19 cellular contexts compared by ENCODE assay signal in the genomic region with DNA sequence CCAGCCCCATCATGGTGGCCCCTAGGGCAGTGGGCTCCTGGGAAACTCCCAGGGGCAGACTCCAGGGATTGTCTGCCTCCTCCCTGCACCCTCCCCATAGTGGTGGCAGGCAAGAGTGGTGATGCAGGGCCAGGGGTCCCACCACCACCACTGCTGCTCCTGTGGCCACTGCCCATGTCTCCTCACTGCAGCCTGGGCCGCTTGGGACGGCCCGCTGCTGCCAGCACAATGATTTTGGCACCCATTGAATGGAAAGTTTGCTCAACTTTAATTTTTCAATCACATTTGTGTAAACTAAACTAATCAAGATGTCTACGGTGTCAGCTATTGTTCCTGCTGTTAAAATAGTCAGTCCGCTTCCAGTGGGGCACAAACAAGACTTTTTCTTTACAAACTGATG.
DNase-seq lines count a peak whose midpoint lies in the region; ATAC-seq and TF ChIP-seq lines count a peak whose summit lies in the region.
"Had no signal": no experiment of that assay in that cellular context is flagged by ENCODE, and none has a peak within 500 bp of the region (broad histone marks: within the 10 kb centered on the region; RNA-seq: fewer than 3 reads in every experiment).

No MANE protein-coding gene starts in this region.

- no peak overlapping the region for H3K4me3 Mint-ChIP-seq in activated CD4-positive, alpha-beta T cell treated with anti-CD3 and anti-CD28 coated beads, Interleukin-2, amount 10 ng/mL, durations not matched to agents 7 days and 5 days
- peak overlapping the region; percentile 59 for H3K4me3 Mint-ChIP-seq in endothelial cell (ENCODE audit: unreplicated experiment)
- H3K4me3 Mint-ChIP-seq in naive thymus-derived CD4-positive, alpha-beta T cell = peak overlapping the region in 3 of 10 donors; percentile 49 to 71 (median 66)
- H3K4me3 Mint-ChIP-seq: GM23338 had no signal

- in situ Hi-C loops in GM13976 (cut with MboI; ENCODE audit: low sequenced_read_pairs, unreplicated experiment) = no loop called here

- CTCF ChIA-PET in activated CD4-positive, alpha-beta T cell treated with anti-CD3 and anti-CD28 coated beads, Interleukin-2, amount 10 ng/mL, durations not matched to agents 7 days and 5 days (lab: Charles Lee) = interaction anchor here (0.6 to 1.1 kb wide), 2 partner anchors 13 to 99 kb away, joined by 3 to 6 read pairs; no protein-coding TSS in a partner anchor
- CTCF ChIA-PET in naive thymus-derived CD4-positive, alpha-beta T cell (lab: Charles Lee) = interaction anchor here (1.2 kb wide), 2 partner anchors 19 to 20 kb away, joined by 4 read pairs; no protein-coding TSS in a partner anchor

- no peaks in the 10 kb centered on the region for H3K36me3 ChIP-seq in DND-41 (ENCODE audit: insufficient read depth, low read length)
- no peaks in the 10 kb centered on the region for H3K36me3 ChIP-seq in naive thymus-derived CD4-positive, alpha-beta T cell (ENCODE audit: control insufficient read depth in 2 of 3, insufficient read depth in 3 of 3, low read length in 3 of 3)
- H3K36me3 ChIP-seq: BLaER1, MG63 had no signal

- no peaks in the 10 kb centered on the region for H3K27me3 ChIP-seq in DND-41 (ENCODE audit: insufficient read depth, low read length, poor library complexity)
- H3K27me3 ChIP-seq in naive thymus-derived CD4-positive, alpha-beta T cell (ENCODE audit: control insufficient read depth in 2 of 2, insufficient read depth in 2 of 2, low read length in 2 of 2) = no peaks in the 10 kb centered on the region
- H3K27me3 ChIP-seq: BLaER1, MG63 had no signal

- DNase-seq in activated CD4-positive, alpha-beta T cell treated with anti-CD3 and anti-CD28 coated beads, Interleukin-2, amount 10 ng/mL, durations not matched to agents 7 days and 5 days = no peak
- DNase-seq in activated CD4-positive, alpha-beta T cell treated with anti-CD3 and anti-CD28 coated beads, Interleukin-2, amount 50 U/mL, for 48 hours = no peak
- no peak for DNase-seq in DND-41
- DNase-seq in endothelial cell (ENCODE audit: low spot score) = no peak
- DNase-seq in naive thymus-derived CD4-positive, alpha-beta T cell = no peak
- no peak for DNase-seq in GM13976 (ENCODE audit: low spot score)
- no peak for DNase-seq in activated effector memory CD4-positive, alpha-beta T cell treated with anti-CD3 and anti-CD28 coated beads, Interleukin-2, amount 50 U/mL, for 16 hours
- DNase-seq: 8988T; CD8-positive, alpha-beta T cell; DMS79; KG1; MG63; NCI-H1092; NCI-H146; NCI-H2081; NCI-H748 treated with DMSO at 0.1 percent for 48 hours had no signal

- peaks cover 14% of the 10 kb centered on the region for H3K9me3 ChIP-seq in DND-41 (ENCODE audit: insufficient read depth, low read length, severe bottlenecking)
- peaks cover 0 to 12% (median 0%) of the 10 kb centered on the region in 3 experiments for H3K9me3 ChIP-seq in naive thymus-derived CD4-positive, alpha-beta T cell (ENCODE audit: control insufficient read depth in 2 of 3, low read length in 3 of 3)

- H3K27me3 Mint-ChIP-seq in activated CD4-positive, alpha-beta T cell treated with anti-CD3 and anti-CD28 coated beads, Interleukin-2, amount 10 ng/mL, durations not matched to agents 7 days and 5 days = no peaks in the 10 kb centered on the region
- no peaks in the 10 kb centered on the region for H3K27me3 Mint-ChIP-seq in endothelial cell (ENCODE audit: unreplicated experiment)
- no peaks in the 10 kb centered on the region for H3K27me3 Mint-ChIP-seq in naive thymus-derived CD4-positive, alpha-beta T cell

- peak overlapping the region; percentile 52 for H3K4me2 ChIP-seq in DND-41 (ENCODE audit: insufficient read depth, low read length)
- H3K4me2 ChIP-seq: BLaER1, GM23338 had no signal

- TF ChIP-seq CTCF in DND-41 (IDR thresholded peaks at IDR 0.05; ENCODE audit: borderline replicate concordance, extremely low read depth, low read length, poor library complexity, severe bottlenecking) = no peak
- no peak for TF ChIP-seq CTCF in endothelial cell (IDR thresholded peaks at IDR 0.05; ENCODE audit: unreplicated experiment)
- no peak for TF ChIP-seq CTCF in GM13976 (IDR thresholded peaks at IDR 0.05; ENCODE audit: borderline replicate concordance, control extremely low read depth, extremely low read depth, insufficient read depth, missing control alignments)

- H3K4me1 ChIP-seq in DND-41 (ENCODE audit: insufficient read depth, low read length) = peaks cover 31% of the 10 kb centered on the region
- peaks cover 0 to 8% of the 10 kb centered on the region in 2 donors for H3K4me1 ChIP-seq in naive thymus-derived CD4-positive, alpha-beta T cell (ENCODE audit: control insufficient read depth in 2 of 2, insufficient read depth in 2 of 2, low read length in 2 of 2)
- H3K4me1 ChIP-seq: BLaER1 had no signal

- peaks cover 19% of the 10 kb centered on the region for H3K4me1 Mint-ChIP-seq in activated CD4-positive, alpha-beta T cell treated with anti-CD3 and anti-CD28 coated beads, Interleukin-2, amount 10 ng/mL, durations not matched to agents 7 days and 5 days
- no peaks in the 10 kb centered on the region for H3K4me1 Mint-ChIP-seq in endothelial cell (ENCODE audit: unreplicated experiment)
- H3K4me1 Mint-ChIP-seq in naive thymus-derived CD4-positive, alpha-beta T cell = peaks cover 10 to 30% (median 19%) of the 10 kb centered on the region in 7 donors
- H3K4me1 Mint-ChIP-seq: GM23338 had no signal

- POLR2A ChIA-PET in activated CD4-positive, alpha-beta T cell treated with anti-CD3 and anti-CD28 coated beads, Interleukin-2, amount 10 ng/mL, durations not matched to agents 7 days and 5 days (lab: Charles Lee) = no interaction called here
- POLR2A ChIA-PET in naive thymus-derived CD4-positive, alpha-beta T cell (lab: Charles Lee) = no interaction called here

- no peak for ATAC-seq in DND-41 (ENCODE audit: insufficient read depth, low read depth)
- no peak for ATAC-seq in naive thymus-derived CD4-positive, alpha-beta T cell
- ATAC-seq in GM18868 (IDR thresholded peaks at IDR 0.05; ENCODE audit: unreplicated experiment) = no peak
- ATAC-seq: CD8-positive, alpha-beta T cell; GM23338 had no signal

- peaks cover 11% of the 10 kb centered on the region for H3K36me3 Mint-ChIP-seq in activated CD4-positive, alpha-beta T cell treated with anti-CD3 and anti-CD28 coated beads, Interleukin-2, amount 10 ng/mL, durations not matched to agents 7 days and 5 days (ENCODE audit: low read depth)
- peaks cover 5% of the 10 kb centered on the region for H3K36me3 Mint-ChIP-seq in endothelial cell (ENCODE audit: low read depth, unreplicated experiment)
- H3K36me3 Mint-ChIP-seq in naive thymus-derived CD4-positive, alpha-beta T cell = peaks cover 0 to 21% (median 13%) of the 10 kb centered on the region in 5 donors
- H3K36me3 Mint-ChIP-seq: CD8-positive, alpha-beta T cell had no signal

- H3K27ac ChIP-seq in DND-41 (ENCODE audit: low read length) = peak overlapping the region; percentile 58
- H3K27ac ChIP-seq in naive thymus-derived CD4-positive, alpha-beta T cell (ENCODE audit: low read depth, low read length) = no peak overlapping the region
- H3K27ac ChIP-seq: BLaER1 had no signal

- no peaks in the 10 kb centered on the region for H4K20me1 ChIP-seq in DND-41 (ENCODE audit: insufficient read depth, low read length)
- H4K20me1 ChIP-seq: BLaER1 had no signal

- peak overlapping the region; percentile 36; the same call in 1 of the 2 replicates for H2AFZ ChIP-seq in DND-41 (ENCODE audit: low read depth, low read length)
- H2AFZ ChIP-seq: GM23338 had no signal

- H3K4me3 ChIP-seq in DND-41 (ENCODE audit: low read depth in 1 of 2, low read length in 2 of 2) = no peak overlapping the region
- H3K4me3 ChIP-seq in naive thymus-derived CD4-positive, alpha-beta T cell (ENCODE audit: low read length) = no peak overlapping the region
- H3K4me3 ChIP-seq: BLaER1, GM23338, MG63 had no signal

- H3K9me3 Mint-ChIP-seq in activated CD4-positive, alpha-beta T cell treated with anti-CD3 and anti-CD28 coated beads, Interleukin-2, amount 10 ng/mL, durations not matched to agents 7 days and 5 days = peaks cover 25% of the 10 kb centered on the region
- H3K9me3 Mint-ChIP-seq in endothelial cell (ENCODE audit: unreplicated experiment) = no peaks in the 10 kb centered on the region
- peaks cover 0 to 26% (median 11%) of the 10 kb centered on the region in 11 donors for H3K9me3 Mint-ChIP-seq in naive thymus-derived CD4-positive, alpha-beta T cell

- no peaks in the 10 kb centered on the region for H3K79me2 ChIP-seq in DND-41 (ENCODE audit: insufficient read depth, low read length)

- H3K27ac Mint-ChIP-seq in activated CD4-positive, alpha-beta T cell treated with anti-CD3 and anti-CD28 coated beads, Interleukin-2, amount 10 ng/mL, durations not matched to agents 7 days and 5 days = peak overlapping the region; percentile 73
- H3K27ac Mint-ChIP-seq in endothelial cell (ENCODE audit: unreplicated experiment) = no peak overlapping the region
- peak overlapping the region in 5 of 9 donors; percentile 34 to 89 (median 77) for H3K27ac Mint-ChIP-seq in naive thymus-derived CD4-positive, alpha-beta T cell
- H3K27ac Mint-ChIP-seq: GM23338 had no signal

- intact Hi-C loops in naive thymus-derived CD4-positive, alpha-beta T cell (cut with micrococcal nuclease) = no loop called here

- H3K9ac ChIP-seq in DND-41 (ENCODE audit: low read depth, low read length) = no peak overlapping the region; the same call in 1 of the 2 replicates
- H3K9ac ChIP-seq: BLaER1 had no signal
